Comparison of ENCODE assay signal across 8 cellular contexts in the genomic region with DNA sequence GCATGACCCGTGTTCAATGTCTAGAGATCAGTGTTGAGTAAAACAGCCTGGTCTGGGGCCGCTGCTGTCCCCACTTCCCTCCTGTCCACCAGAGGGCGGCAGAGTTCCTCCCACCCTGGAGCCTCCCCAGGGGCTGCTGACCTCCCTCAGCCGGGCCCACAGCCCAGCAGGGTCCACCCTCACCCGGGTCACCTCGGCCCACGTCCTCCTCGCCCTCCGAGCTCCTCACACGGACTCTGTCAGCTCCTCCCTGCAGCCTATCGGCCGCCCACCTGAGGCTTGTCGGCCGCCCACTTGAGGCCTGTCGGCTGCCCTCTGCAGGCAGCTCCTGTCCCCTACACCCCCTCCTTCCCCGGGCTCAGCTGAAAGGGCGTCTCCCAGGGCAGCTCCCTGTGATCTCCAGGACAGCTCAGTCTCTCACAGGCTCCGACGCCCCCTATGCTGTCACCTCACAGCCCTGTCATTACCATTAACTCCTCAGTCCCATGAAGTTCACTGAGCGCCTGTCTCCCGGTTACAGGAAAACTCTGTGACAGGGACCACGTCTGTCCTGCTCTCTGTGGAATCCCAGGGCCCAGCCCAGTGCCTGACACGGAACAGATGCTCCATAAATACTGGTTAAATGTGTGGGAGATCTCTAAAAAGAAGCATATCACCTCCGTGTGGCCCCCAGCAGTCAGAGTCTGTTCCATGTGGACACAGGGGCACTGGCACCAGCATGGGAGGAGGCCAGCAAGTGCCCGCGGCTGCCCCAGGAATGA. TPM values are rescaled to one million over a fixed set of nuclear protein-coding genes. Genes with fewer than 3 reads are reported as not detected.
DNase-seq lines count a peak whose midpoint lies in the region; ATAC-seq and TF ChIP-seq lines count a peak whose summit lies in the region.

No MANE protein-coding gene starts in this region.

- H3K27me3 Mint-ChIP-seq in activated CD4-positive, alpha-beta T cell treated with anti-CD3 and anti-CD28 coated beads, Interleukin-2, amount 10 ng/mL, durations not matched to agents 7 days and 5 days = peaks cover 4% of the 10 kb centered on the region
- H3K27me3 Mint-ChIP-seq in mesothelial cell of epicardium (ENCODE audit: low read depth) = no peaks in the 10 kb centered on the region

- no peak overlapping the region for H3K27ac Mint-ChIP-seq in activated CD4-positive, alpha-beta T cell treated with anti-CD3 and anti-CD28 coated beads, Interleukin-2, amount 10 ng/mL, durations not matched to agents 7 days and 5 days
- no peak overlapping the region for H3K27ac Mint-ChIP-seq in mesothelial cell of epicardium

- POLR2A ChIA-PET in HEK293T (lab: Yijun Ruan, JAX) = no interaction called here
- POLR2A ChIA-PET in activated CD4-positive, alpha-beta T cell treated with anti-CD3 and anti-CD28 coated beads, Interleukin-2, amount 10 ng/mL, durations not matched to agents 7 days and 5 days (lab: Charles Lee) = no interaction called here

- H3K4me1 Mint-ChIP-seq in activated CD4-positive, alpha-beta T cell treated with anti-CD3 and anti-CD28 coated beads, Interleukin-2, amount 10 ng/mL, durations not matched to agents 7 days and 5 days = peaks cover 4% of the 10 kb centered on the region
- H3K4me1 Mint-ChIP-seq in mesothelial cell of epicardium = no peaks in the 10 kb centered on the region

- peak overlapping the region in 11 of 59 donors; percentile 11 to 46 (median 30) for H3K4me3 ChIP-seq in dorsolateral prefrontal cortex

- DNase-seq in CD1c-positive myeloid dendritic cell (ENCODE audit: extremely low spot score) (peak; percentile 68), HEK293T (ENCODE audit: extremely low spot score) (peak; percentile 88), NCI-H510A (lab: John Stamatoyannopoulos, UW) (peak; percentile 52), dorsolateral prefrontal cortex (no peak), mesothelial cell of epicardium (ENCODE audit: low spot score in 2 of 2, unreplicated experiment in 2 of 2) (peak in 1 of 2 experiments; percentile 31)
- DNase-seq in activated CD4-positive, alpha-beta T cell treated with anti-CD3 and anti-CD28 coated beads, Interleukin-2, amount 10 ng/mL, durations not matched to agents 7 days and 5 days = peak; percentile 70
- peak; percentile 51 to 89 (median 68) for DNase-seq in stimulated activated naive CD4-positive, alpha-beta T cell (lab: John Stamatoyannopoulos, UW)

- CTCF ChIA-PET in HEK293T (lab: Yijun Ruan, JAX) = interaction anchor here (0.5 to 1.5 kb wide), 26 partner anchors 9 to 662 kb away, joined by 3 to 15 read pairs (median 4); partner anchors contain the start of gene CEACAM7
- CTCF ChIA-PET in activated CD4-positive, alpha-beta T cell treated with anti-CD3 and anti-CD28 coated beads, Interleukin-2, amount 10 ng/mL, durations not matched to agents 7 days and 5 days (lab: Charles Lee) = interaction anchor here (0.6 to 1.5 kb wide), 20 partner anchors 9 to 710 kb away, joined by 3 to 11 read pairs (median 4); partner anchors contain the start of gene CEACAM7

- H3K4me3 Mint-ChIP-seq in activated CD4-positive, alpha-beta T cell treated with anti-CD3 and anti-CD28 coated beads, Interleukin-2, amount 10 ng/mL, durations not matched to agents 7 days and 5 days = peak overlapping the region; percentile 26
- no peak overlapping the region for H3K4me3 Mint-ChIP-seq in mesothelial cell of epicardium

- ATAC-seq in HG03139 (IDR thresholded peaks at IDR 0.05; ENCODE audit: unreplicated experiment) = no peak

- peaks cover 0 to 55% (median 33%) of the 10 kb centered on the region in 45 donors for H3K27me3 ChIP-seq in dorsolateral prefrontal cortex

- H3K27ac ChIP-seq in dorsolateral prefrontal cortex = no peak overlapping the region

- no peaks in the 10 kb centered on the region for H3K9me3 Mint-ChIP-seq in activated CD4-positive, alpha-beta T cell treated with anti-CD3 and anti-CD28 coated beads, Interleukin-2, amount 10 ng/mL, durations not matched to agents 7 days and 5 days
- H3K9me3 Mint-ChIP-seq in mesothelial cell of epicardium = peaks cover 54% of the 10 kb centered on the region

- TF ChIP-seq CTCF in dorsolateral prefrontal cortex (IDR thresholded peaks at IDR 0.05 in 54 of 56, conservative IDR thresholded peaks at IDR 0.05 in 2 of 56; ENCODE audit: low read depth in 1 of 56, partially characterized antibody in 56 of 56) (peak in 54 of 56 donors; percentile 26 to 78 (median 53)), mesothelial cell of epicardium (IDR thresholded peaks at IDR 0.05; ENCODE audit: unreplicated experiment) (peak; percentile 19)

- no peaks in the 10 kb centered on the region for H3K36me3 Mint-ChIP-seq in activated CD4-positive, alpha-beta T cell treated with anti-CD3 and anti-CD28 coated beads, Interleukin-2, amount 10 ng/mL, durations not matched to agents 7 days and 5 days (ENCODE audit: low read depth)
- peaks cover 3% of the 10 kb centered on the region for H3K36me3 Mint-ChIP-seq in mesothelial cell of epicardium

- intact Hi-C loops in dorsolateral prefrontal cortex (cut with DNase I) = no loop called here

TF ChIP-seq in HEK293T, 16 proteins besides CTCF, POLR2A, EP300 and RAD21:
- no peak for TF ChIP-seq FOXA1 (IDR thresholded peaks at IDR 0.05)
- TF ChIP-seq, protein P1, sequence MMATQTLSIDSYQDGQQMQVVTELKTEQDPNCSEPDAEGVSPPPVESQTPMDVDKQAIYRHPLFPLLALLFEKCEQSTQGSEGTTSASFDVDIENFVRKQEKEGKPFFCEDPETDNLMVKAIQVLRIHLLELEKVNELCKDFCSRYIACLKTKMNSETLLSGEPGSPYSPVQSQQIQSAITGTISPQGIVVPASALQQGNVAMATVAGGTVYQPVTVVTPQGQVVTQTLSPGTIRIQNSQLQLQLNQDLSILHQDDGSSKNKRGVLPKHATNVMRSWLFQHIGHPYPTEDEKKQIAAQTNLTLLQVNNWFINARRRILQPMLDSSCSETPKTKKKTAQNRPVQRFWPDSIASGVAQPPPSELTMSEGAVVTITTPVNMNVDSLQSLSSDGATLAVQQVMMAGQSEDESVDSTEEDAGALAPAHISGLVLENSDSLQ (IDR thresholded peaks at IDR 0.05) = 0 out of 2 replicates have a peak, but pooled peaks have one; percentile 10

RNA-seq across cellular contexts. Expression of gene CEACAM5, which starts 1.5 kb away (rescaled TPM):
- total RNA-seq in activated CD4-positive, alpha-beta T cell treated with anti-CD3 and anti-CD28 coated beads, Interleukin-2, amount 10 ng/mL, durations not matched to agents 7 days and 5 days = not detected
- not detected for total RNA-seq in dorsolateral prefrontal cortex
- total RNA-seq in mesothelial cell of epicardium = not detected in 3 replicates

RNA-seq across cellular contexts. Expression of gene CEACAM7, which starts 18.9 kb away (rescaled TPM):
- not detected for total RNA-seq in activated CD4-positive, alpha-beta T cell treated with anti-CD3 and anti-CD28 coated beads, Interleukin-2, amount 10 ng/mL, durations not matched to agents 7 days and 5 days
- not detected for total RNA-seq in dorsolateral prefrontal cortex
- not detected in 3 replicates for total RNA-seq in mesothelial cell of epicardium

RNA-seq across cellular contexts. Expression of gene CEACAM6, which starts 48.4 kb away (rescaled TPM):
- total RNA-seq in activated CD4-positive, alpha-beta T cell treated with anti-CD3 and anti-CD28 coated beads, Interleukin-2, amount 10 ng/mL, durations not matched to agents 7 days and 5 days = not detected
- total RNA-seq in dorsolateral prefrontal cortex = under 1 TPM in 1 of 120 experiments, not detected in 119; 0.20 TPM
- total RNA-seq in mesothelial cell of epicardium = not detected in 3 replicates

Comparison
In these comparisons a context has a peak if more than half of its experiments do, and no peak if none do; other contexts are left out.
1. DNase-seq: peak in CD1c-positive myeloid dendritic cell (single experiment), HEK293T (single experiment), NCI-H510A (single experiment), activated CD4-positive, alpha-beta T cell treated with anti-CD3 and anti-CD28 coated beads, Interleukin-2, amount 10 ng/mL, durations not matched to agents 7 days and 5 days (single experiment) and stimulated activated naive CD4-positive, alpha-beta T cell (6 of 6); none in dorsolateral prefrontal cortex (0 of 10).